1 cellular context compared by ENCODE assay signal in the genomic region with DNA sequence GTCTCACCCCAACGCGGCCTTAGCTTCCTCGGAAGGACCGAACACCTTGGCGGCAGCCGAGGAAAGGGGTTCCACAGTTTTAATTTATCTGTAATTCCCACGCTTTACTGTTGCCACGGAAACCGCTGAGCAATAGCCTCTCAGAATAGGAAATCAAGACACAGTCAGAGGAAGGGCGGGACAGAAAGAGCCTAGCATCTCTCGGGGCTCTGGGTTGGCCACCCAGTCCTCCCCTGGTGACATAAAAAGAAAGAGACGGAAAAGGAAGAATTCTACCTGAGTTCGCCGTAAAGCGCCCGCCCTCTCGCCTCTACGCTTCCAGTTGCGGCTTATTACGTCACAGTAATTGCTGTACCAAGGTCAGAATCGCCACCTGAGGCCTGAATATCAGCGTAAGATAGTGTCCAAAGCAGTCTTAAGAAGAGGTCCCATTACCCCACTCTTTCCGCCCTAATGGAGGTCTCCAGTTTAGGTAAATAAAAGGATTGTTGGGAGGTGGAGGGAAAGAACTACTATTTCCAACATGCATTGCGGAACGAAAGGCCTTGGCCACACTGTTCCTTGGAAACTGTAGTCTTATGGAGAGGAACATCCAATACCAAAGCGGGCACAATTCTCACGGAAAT.
TF ChIP-seq lines count a peak whose summit lies in the region.

No MANE protein-coding gene starts in this region.

TF ChIP-seq in HepG2, 621 proteins besides CTCF, POLR2A, EP300 and RAD21 (continued from another document and continues in another):
- TF ChIP-seq, protein P1, sequence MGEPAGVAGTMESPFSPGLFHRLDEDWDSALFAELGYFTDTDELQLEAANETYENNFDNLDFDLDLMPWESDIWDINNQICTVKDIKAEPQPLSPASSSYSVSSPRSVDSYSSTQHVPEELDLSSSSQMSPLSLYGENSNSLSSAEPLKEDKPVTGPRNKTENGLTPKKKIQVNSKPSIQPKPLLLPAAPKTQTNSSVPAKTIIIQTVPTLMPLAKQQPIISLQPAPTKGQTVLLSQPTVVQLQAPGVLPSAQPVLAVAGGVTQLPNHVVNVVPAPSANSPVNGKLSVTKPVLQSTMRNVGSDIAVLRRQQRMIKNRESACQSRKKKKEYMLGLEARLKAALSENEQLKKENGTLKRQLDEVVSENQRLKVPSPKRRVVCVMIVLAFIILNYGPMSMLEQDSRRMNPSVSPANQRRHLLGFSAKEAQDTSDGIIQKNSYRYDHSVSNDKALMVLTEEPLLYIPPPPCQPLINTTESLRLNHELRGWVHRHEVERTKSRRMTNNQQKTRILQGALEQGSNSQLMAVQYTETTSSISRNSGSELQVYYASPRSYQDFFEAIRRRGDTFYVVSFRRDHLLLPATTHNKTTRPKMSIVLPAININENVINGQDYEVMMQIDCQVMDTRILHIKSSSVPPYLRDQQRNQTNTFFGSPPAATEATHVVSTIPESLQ (CRISPR knock-in tag; conservative IDR thresholded peaks at IDR 0.05), result 0 out of 2 replicates have a peak, but pooled peaks have one; percentile 9
- TF ChIP-seq ZNF431 (CRISPR knock-in tag; IDR thresholded peaks at IDR 0.05; ENCODE audit: borderline replicate concordance, low read depth) (no peak), ZNF761 (CRISPR knock-in tag; conservative IDR thresholded peaks at IDR 0.05) (peak; percentile 60; the same call in 1 of the 2 replicates), EEA1 (CRISPR knock-in tag; IDR thresholded peaks at IDR 0.05; ENCODE audit: borderline replicate concordance) (no peak), ZSCAN20 (CRISPR knock-in tag; IDR thresholded peaks at IDR 0.05; ENCODE audit: borderline replicate concordance) (0 out of 2 replicates have a peak, but pooled peaks have one; percentile 45), ZBTB38 (CRISPR knock-in tag; IDR thresholded peaks at IDR 0.05) (no peak), ZNF678 (CRISPR knock-in tag; IDR thresholded peaks at IDR 0.05) (0 out of 2 replicates have a peak, but pooled peaks have one; percentile 44), HDAC1 (CRISPR knock-in tag; IDR thresholded peaks at IDR 0.05) (peak; percentile 77; the same call in 1 of the 2 replicates), CEBPG (CRISPR knock-in tag; IDR thresholded peaks at IDR 0.05) (peak; percentile 84), ZNF775 (CRISPR knock-in tag; IDR thresholded peaks at IDR 0.05; ENCODE audit: borderline replicate concordance) (no peak), ZSCAN31 (CRISPR knock-in tag; IDR thresholded peaks at IDR 0.05; ENCODE audit: low read depth) (peak; percentile 44; the same call in 1 of the 2 replicates), FOXJ3 (CRISPR knock-in tag; IDR thresholded peaks at IDR 0.05; ENCODE audit: borderline replicate concordance) (peak; percentile 56), ZNF619 (CRISPR knock-in tag; IDR thresholded peaks at IDR 0.05) (no peak), AKAP8 (CRISPR knock-in tag; IDR thresholded peaks at IDR 0.05) (peak; percentile 6; the same call in 1 of the 2 replicates), KLF16 (CRISPR knock-in tag; IDR thresholded peaks at IDR 0.05) (peak; percentile 15 to 35; a peak in 1 of 4 replicates), IRF2 (CRISPR knock-in tag; IDR thresholded peaks at IDR 0.05) (no peak; the same call in 1 of the 2 replicates), CENPX (CRISPR knock-in tag; IDR thresholded peaks at IDR 0.05) (no peak), ZNF615 (CRISPR knock-in tag; IDR thresholded peaks at IDR 0.05; ENCODE audit: borderline replicate concordance) (0 out of 2 replicates have a peak, but pooled peaks have one; percentile 66), KDM2A (CRISPR knock-in tag; IDR thresholded peaks at IDR 0.05; ENCODE audit: borderline replicate concordance, low read depth) (peak; percentile 63), ZSCAN30 (CRISPR knock-in tag; IDR thresholded peaks at IDR 0.05) (0 out of 2 replicates have a peak, but pooled peaks have one; percentile 48), WIZ (CRISPR knock-in tag; IDR thresholded peaks at IDR 0.05) (no peak), MIXL1 (CRISPR knock-in tag; IDR thresholded peaks at IDR 0.05) (no peak; the same call in 1 of the 2 replicates), TBX3 (IDR thresholded peaks at IDR 0.05; ENCODE audit: borderline replicate concordance) (no peak; the same call in 1 of the 2 replicates)
- TF ChIP-seq, protein P2, sequence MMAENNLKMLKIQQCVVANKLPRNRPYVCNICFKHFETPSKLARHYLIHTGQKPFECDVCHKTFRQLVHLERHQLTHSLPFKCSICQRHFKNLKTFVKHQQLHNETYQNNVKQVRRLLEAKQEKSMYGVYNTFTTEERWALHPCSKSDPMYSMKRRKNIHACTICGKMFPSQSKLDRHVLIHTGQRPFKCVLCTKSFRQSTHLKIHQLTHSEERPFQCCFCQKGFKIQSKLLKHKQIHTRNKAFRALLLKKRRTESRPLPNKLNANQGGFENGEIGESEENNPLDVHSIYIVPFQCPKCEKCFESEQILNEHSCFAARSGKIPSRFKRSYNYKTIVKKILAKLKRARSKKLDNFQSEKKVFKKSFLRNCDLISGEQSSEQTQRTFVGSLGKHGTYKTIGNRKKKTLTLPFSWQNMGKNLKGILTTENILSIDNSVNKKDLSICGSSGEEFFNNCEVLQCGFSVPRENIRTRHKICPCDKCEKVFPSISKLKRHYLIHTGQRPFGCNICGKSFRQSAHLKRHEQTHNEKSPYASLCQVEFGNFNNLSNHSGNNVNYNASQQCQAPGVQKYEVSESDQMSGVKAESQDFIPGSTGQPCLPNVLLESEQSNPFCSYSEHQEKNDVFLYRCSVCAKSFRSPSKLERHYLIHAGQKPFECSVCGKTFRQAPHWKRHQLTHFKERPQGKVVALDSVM (CRISPR knock-in tag; IDR thresholded peaks at IDR 0.05), result no peak
- TF ChIP-seq, protein P3, sequence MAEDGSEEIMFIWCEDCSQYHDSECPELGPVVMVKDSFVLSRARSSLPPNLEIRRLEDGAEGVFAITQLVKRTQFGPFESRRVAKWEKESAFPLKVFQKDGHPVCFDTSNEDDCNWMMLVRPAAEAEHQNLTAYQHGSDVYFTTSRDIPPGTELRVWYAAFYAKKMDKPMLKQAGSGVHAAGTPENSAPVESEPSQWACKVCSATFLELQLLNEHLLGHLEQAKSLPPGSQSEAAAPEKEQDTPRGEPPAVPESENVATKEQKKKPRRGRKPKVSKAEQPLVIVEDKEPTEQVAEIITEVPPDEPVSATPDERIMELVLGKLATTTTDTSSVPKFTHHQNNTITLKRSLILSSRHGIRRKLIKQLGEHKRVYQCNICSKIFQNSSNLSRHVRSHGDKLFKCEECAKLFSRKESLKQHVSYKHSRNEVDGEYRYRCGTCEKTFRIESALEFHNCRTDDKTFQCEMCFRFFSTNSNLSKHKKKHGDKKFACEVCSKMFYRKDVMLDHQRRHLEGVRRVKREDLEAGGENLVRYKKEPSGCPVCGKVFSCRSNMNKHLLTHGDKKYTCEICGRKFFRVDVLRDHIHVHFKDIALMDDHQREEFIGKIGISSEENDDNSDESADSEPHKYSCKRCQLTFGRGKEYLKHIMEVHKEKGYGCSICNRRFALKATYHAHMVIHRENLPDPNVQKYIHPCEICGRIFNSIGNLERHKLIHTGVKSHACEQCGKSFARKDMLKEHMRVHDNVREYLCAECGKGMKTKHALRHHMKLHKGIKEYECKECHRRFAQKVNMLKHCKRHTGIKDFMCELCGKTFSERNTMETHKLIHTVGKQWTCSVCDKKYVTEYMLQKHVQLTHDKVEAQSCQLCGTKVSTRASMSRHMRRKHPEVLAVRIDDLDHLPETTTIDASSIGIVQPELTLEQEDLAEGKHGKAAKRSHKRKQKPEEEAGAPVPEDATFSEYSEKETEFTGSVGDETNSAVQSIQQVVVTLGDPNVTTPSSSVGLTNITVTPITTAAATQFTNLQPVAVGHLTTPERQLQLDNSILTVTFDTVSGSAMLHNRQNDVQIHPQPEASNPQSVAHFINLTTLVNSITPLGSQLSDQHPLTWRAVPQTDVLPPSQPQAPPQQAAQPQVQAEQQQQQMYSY (CRISPR knock-in tag; IDR thresholded peaks at IDR 0.05), result no peak
- TF ChIP-seq, protein P4, sequence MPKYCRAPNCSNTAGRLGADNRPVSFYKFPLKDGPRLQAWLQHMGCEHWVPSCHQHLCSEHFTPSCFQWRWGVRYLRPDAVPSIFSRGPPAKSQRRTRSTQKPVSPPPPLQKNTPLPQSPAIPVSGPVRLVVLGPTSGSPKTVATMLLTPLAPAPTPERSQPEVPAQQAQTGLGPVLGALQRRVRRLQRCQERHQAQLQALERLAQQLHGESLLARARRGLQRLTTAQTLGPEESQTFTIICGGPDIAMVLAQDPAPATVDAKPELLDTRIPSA (CRISPR knock-in tag; IDR thresholded peaks at IDR 0.05; ENCODE audit: borderline replicate concordance), result 0 out of 2 replicates have a peak, but pooled peaks have one; percentile 71
- TF ChIP-seq, protein P5, sequence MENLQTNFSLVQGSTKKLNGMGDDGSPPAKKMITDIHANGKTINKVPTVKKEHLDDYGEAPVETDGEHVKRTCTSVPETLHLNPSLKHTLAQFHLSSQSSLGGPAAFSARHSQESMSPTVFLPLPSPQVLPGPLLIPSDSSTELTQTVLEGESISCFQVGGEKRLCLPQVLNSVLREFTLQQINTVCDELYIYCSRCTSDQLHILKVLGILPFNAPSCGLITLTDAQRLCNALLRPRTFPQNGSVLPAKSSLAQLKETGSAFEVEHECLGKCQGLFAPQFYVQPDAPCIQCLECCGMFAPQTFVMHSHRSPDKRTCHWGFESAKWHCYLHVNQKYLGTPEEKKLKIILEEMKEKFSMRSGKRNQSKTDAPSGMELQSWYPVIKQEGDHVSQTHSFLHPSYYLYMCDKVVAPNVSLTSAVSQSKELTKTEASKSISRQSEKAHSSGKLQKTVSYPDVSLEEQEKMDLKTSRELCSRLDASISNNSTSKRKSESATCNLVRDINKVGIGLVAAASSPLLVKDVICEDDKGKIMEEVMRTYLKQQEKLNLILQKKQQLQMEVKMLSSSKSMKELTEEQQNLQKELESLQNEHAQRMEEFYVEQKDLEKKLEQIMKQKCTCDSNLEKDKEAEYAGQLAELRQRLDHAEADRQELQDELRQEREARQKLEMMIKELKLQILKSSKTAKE (CRISPR knock-in tag; IDR thresholded peaks at IDR 0.05; ENCODE audit: borderline replicate concordance), result no peak
- TF ChIP-seq, protein P6, sequence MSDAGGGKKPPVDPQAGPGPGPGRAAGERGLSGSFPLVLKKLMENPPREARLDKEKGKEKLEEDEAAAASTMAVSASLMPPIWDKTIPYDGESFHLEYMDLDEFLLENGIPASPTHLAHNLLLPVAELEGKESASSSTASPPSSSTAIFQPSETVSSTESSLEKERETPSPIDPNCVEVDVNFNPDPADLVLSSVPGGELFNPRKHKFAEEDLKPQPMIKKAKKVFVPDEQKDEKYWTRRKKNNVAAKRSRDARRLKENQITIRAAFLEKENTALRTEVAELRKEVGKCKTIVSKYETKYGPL (CRISPR knock-in tag; IDR thresholded peaks at IDR 0.05), result no peak
- TF ChIP-seq, protein P7, sequence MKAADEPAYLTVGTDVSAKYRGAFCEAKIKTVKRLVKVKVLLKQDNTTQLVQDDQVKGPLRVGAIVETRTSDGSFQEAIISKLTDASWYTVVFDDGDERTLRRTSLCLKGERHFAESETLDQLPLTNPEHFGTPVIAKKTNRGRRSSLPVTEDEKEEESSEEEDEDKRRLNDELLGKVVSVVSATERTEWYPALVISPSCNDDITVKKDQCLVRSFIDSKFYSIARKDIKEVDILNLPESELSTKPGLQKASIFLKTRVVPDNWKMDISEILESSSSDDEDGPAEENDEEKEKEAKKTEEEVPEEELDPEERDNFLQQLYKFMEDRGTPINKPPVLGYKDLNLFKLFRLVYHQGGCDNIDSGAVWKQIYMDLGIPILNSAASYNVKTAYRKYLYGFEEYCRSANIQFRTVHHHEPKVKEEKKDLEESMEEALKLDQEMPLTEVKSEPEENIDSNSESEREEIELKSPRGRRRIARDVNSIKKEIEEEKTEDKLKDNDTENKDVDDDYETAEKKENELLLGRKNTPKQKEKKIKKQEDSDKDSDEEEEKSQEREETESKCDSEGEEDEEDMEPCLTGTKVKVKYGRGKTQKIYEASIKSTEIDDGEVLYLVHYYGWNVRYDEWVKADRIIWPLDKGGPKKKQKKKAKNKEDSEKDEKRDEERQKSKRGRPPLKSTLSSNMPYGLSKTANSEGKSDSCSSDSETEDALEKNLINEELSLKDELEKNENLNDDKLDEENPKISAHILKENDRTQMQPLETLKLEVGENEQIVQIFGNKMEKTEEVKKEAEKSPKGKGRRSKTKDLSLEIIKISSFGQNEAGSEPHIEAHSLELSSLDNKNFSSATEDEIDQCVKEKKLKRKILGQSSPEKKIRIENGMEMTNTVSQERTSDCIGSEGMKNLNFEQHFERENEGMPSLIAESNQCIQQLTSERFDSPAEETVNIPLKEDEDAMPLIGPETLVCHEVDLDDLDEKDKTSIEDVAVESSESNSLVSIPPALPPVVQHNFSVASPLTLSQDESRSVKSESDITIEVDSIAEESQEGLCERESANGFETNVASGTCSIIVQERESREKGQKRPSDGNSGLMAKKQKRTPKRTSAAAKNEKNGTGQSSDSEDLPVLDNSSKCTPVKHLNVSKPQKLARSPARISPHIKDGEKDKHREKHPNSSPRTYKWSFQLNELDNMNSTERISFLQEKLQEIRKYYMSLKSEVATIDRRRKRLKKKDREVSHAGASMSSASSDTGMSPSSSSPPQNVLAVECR (CRISPR knock-in tag; IDR thresholded peaks at IDR 0.05; ENCODE audit: borderline replicate concordance), result peak; percentile 65; the same call in 1 of the 2 replicates
- TF ChIP-seq, protein P8, sequence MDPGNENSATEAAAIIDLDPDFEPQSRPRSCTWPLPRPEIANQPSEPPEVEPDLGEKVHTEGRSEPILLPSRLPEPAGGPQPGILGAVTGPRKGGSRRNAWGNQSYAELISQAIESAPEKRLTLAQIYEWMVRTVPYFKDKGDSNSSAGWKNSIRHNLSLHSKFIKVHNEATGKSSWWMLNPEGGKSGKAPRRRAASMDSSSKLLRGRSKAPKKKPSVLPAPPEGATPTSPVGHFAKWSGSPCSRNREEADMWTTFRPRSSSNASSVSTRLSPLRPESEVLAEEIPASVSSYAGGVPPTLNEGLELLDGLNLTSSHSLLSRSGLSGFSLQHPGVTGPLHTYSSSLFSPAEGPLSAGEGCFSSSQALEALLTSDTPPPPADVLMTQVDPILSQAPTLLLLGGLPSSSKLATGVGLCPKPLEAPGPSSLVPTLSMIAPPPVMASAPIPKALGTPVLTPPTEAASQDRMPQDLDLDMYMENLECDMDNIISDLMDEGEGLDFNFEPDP (CRISPR knock-in tag; conservative IDR thresholded peaks at IDR 0.05), result no peak
- TF ChIP-seq, protein P9, sequence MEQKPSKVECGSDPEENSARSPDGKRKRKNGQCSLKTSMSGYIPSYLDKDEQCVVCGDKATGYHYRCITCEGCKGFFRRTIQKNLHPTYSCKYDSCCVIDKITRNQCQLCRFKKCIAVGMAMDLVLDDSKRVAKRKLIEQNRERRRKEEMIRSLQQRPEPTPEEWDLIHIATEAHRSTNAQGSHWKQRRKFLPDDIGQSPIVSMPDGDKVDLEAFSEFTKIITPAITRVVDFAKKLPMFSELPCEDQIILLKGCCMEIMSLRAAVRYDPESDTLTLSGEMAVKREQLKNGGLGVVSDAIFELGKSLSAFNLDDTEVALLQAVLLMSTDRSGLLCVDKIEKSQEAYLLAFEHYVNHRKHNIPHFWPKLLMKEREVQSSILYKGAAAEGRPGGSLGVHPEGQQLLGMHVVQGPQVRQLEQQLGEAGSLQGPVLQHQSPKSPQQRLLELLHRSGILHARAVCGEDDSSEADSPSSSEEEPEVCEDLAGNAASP (CRISPR knock-in tag; IDR thresholded peaks at IDR 0.05; ENCODE audit: borderline replicate concordance), result no peak
- TF ChIP-seq, protein P10, sequence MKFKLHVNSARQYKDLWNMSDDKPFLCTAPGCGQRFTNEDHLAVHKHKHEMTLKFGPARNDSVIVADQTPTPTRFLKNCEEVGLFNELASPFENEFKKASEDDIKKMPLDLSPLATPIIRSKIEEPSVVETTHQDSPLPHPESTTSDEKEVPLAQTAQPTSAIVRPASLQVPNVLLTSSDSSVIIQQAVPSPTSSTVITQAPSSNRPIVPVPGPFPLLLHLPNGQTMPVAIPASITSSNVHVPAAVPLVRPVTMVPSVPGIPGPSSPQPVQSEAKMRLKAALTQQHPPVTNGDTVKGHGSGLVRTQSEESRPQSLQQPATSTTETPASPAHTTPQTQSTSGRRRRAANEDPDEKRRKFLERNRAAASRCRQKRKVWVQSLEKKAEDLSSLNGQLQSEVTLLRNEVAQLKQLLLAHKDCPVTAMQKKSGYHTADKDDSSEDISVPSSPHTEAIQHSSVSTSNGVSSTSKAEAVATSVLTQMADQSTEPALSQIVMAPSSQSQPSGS (CRISPR knock-in tag; IDR thresholded peaks at IDR 0.05), result 0 out of 2 replicates have a peak, but pooled peaks have one; percentile 40
